ENCODE assay signal across 8 cellular contexts in genomic region chr2:65424391-65424790, GRCh38.
"Had no signal": no experiment of that assay in that cellular context is flagged by ENCODE, and none has a peak within 500 bp of the region (broad histone marks: within the 10 kb centered on the region; RNA-seq: fewer than 3 reads in every experiment).

No MANE protein-coding gene starts in this region.

- FAIRE-seq: G401.6, GM12878, GM12891, GM12892, GM18507, GM19239 had no signal

- ATAC-seq: GM12878 had no signal

- H3K4me3 ChIP-seq: GM12878 had no signal

- DNase-seq: GDM1, GF-D8 had no signal
